ENCODE assay signal across 8 cellular contexts in the genomic region with DNA sequence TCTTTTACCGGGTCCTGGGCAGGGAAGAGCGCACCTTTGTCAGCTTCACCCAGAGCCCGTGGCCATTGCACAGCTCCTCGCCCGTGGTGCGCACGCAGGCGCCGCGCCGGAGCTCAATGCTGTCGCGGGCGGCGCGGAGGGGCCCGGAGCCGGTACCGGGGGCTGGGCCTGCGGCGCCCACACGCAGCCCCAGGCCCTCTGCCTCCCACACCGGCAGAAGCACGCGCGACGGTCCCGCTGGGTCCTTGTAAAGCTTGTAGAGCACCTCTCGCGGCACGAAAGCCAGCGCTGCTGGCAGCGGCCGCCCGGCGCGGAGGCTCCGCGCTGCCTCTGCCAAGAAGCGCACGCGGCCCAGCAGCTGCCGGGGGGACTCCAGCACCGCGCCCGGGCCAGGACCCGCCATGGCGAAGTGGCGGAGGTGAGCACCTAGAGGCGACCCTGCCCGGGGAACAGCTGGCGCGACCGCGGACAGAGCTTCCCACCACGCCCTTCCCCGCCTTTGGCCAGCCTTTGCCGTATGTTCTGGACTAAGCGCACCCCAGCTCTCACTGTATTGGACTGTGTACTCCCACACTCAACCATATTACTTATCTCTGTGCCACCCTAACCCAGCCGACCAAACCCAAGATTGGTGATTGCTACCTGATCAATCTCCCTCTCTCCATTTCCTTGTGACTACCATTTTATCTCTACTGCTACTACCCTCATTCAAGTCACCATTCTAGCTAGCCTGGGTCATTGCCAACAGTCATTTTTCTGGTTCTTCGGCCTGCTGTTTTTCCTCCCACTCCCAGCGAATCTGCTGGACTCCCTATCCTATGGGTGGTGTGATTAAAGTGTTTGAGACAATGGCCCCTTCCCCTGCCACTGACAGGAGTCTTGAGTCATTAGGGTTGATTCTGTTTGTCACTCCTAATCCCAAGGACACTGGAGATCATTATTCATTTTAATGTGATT. TPM values are rescaled to one million over a fixed set of nuclear protein-coding genes. Genes with fewer than 3 reads are reported as not detected.
DNase-seq lines count a peak whose midpoint lies in the region; TF ChIP-seq lines count a peak whose summit lies in the region.

A gene (minus strand): TSS at position 470 of the 957 bp plus-strand sequence. CDS start 67 bp downstream, at position 403.

- no peaks in the 10 kb centered on the region for H4K20me1 ChIP-seq in GM23248 (ENCODE audit: insufficient read depth)

- 0 out of 2 replicates have a peak, but pooled peaks cover 5% of the 10 kb centered on the region for H3K36me3 ChIP-seq in GM23248 (ENCODE audit: low read depth)

- H3K9ac ChIP-seq in GM23248 = peak within 1 kb of the TSS; percentile 88

- H3F3A ChIP-seq in GM23248 (ENCODE audit: insufficient read depth) = peaks cover 9% of the 10 kb centered on the region; the same call in 1 of the 2 replicates

- peak within 1 kb of the TSS; percentile 94 for H3K27ac Mint-ChIP-seq in nephron progenitor cell

- peak within 1 kb of the TSS; percentile 92 for H3K4me2 ChIP-seq in GM23248 (ENCODE audit: unreplicated experiment)

- peak; percentile 79 for TF ChIP-seq POLR2A in Raji (IDR thresholded peaks at IDR 0.05; ENCODE audit: insufficient read depth, low read depth, low read length)

- no peaks in the 10 kb centered on the region for H3K27me3 Mint-ChIP-seq in nephron progenitor cell (ENCODE audit: low read depth, poor library complexity)

- WGBS in GM23248 (ENCODE audit: low coverage in 1 of 2, low lambda C conversion rate in 2 of 2, missing lambda C conversion rate in 2 of 2), 2 experiments = 0 to 2% methylated on average over 45 to 50 of the region's 62 CpGs

- TF ChIP-seq CTCF in LNCaP clone FGC (IDR thresholded peaks at IDR 0.05; ENCODE audit: control insufficient read depth, extremely low read depth, insufficient read depth) (no peak), nephron progenitor cell (IDR thresholded peaks at IDR 0.05) (no peak)

- H3K27me3 ChIP-seq in GM23248 (replicated peaks; ENCODE audit: insufficient read depth) = no peaks in the 10 kb centered on the region

- no peaks in the 10 kb centered on the region for H3K9me3 ChIP-seq in GM23248 (ENCODE audit: low read depth)

- no peaks in the 10 kb centered on the region for H3K9me2 ChIP-seq in GM23248 (ENCODE audit: insufficient read depth)

- peak within 1 kb of the TSS; percentile 100 for H2AFZ ChIP-seq in GM23248

- H3K4me3 Mint-ChIP-seq in nephron progenitor cell = peak within 1 kb of the TSS; percentile 85

- H3K4me1 Mint-ChIP-seq in nephron progenitor cell = peaks cover 49% of the 10 kb centered on the region

- DNase-seq in EH (ENCODE audit: low read depth) = peak; percentile 80
- DNase-seq in GM23248 = peak; percentile 87
- DNase-seq in LNCaP clone FGC (ENCODE audit: low read depth) = peak; percentile 54
- peak; percentile 91 for DNase-seq in activated effector memory CD4-positive, alpha-beta T cell treated with anti-CD3 and anti-CD28 coated beads, Interleukin-2, amount 50 U/mL, for 16 hours
- peak; percentile 48 for DNase-seq in fibroblast of the conjunctiva (ENCODE audit: low read depth)
- peak; percentile 76 for DNase-seq in nephron progenitor cell
- peak; percentile 61 for DNase-seq in stromal cell of bone marrow (ENCODE audit: low read depth)

- H3K36me3 Mint-ChIP-seq in nephron progenitor cell (ENCODE audit: low read depth) = peaks cover 7% of the 10 kb centered on the region

- H3K4me1 ChIP-seq in GM23248 (ENCODE audit: insufficient read depth) = peaks cover 16% of the 10 kb centered on the region

- H3K79me2 ChIP-seq in GM23248 (ENCODE audit: insufficient read depth) = peaks cover 40% of the 10 kb centered on the region

- H3K4me3 ChIP-seq in GM23248 = peak within 1 kb of the TSS; percentile 82
- H3K4me3 ChIP-seq in LNCaP clone FGC (ENCODE audit: low read depth, low read length) = peak within 1 kb of the TSS; percentile 70

- H3K27ac ChIP-seq in GM23248 = peak within 1 kb of the TSS; percentile 73

- no peaks in the 10 kb centered on the region for H3K9me3 Mint-ChIP-seq in nephron progenitor cell

- in situ Hi-C loops in GM23248 (cut with MboI) = loop anchor here (10.0 kb wide), 1 partner anchor 484 kb away; a partner anchor contains a TSS

RNA-seq across cellular contexts. Expression of the gene that starts here (rescaled TPM):
- total RNA-seq in GM23248 (2014; rRNA removed; shearing (Covaris generic)) = 16.9 and 21.1 TPM in 2 replicates
- 17.0 and 17.7 TPM in 2 replicates for polyA plus RNA-seq in GM23248 (2016; fragmentation: Nextera tagmentation; extraction: Ambion mirVana)

Comparison
In these comparisons a context has a peak if more than half of its experiments do, and no peak if none do; other contexts are left out.
1. Peak in every context shown above with its lines: DNase-seq, H3K4me3 ChIP-seq and H3K27ac ChIP-seq.